ENCODE assay signal across 23 cellular contexts in genomic region chr15:72334842-72335241, GRCh38. TPM values are rescaled to one million over a fixed set of nuclear protein-coding genes. Genes with fewer than 3 reads are reported as not detected.
DNase-seq lines count a peak whose midpoint lies in the region; ATAC-seq, FAIRE-seq and TF ChIP-seq lines count a peak whose summit lies in the region.
"Had no signal": no experiment of that assay in that cellular context is flagged by ENCODE, and none has a peak within 500 bp of the region (broad histone marks: within the 10 kb centered on the region; RNA-seq: fewer than 3 reads in every experiment).

No MANE protein-coding gene starts in this region.

- no peak overlapping the region for H3K4me3 Mint-ChIP-seq in stimulated activated naive B cell treated with anti-CD40 and anti-IgM and Interleukin-4, amounts not matched to agents 10 μg/mL and 1 μg/mL and 100 μg/mL, for 72 hours
- no peak overlapping the region for H3K4me3 Mint-ChIP-seq in activated naive CD8-positive, alpha-beta T cell treated with anti-CD3 and anti-CD28 coated beads for 36 hours
- H3K4me3 Mint-ChIP-seq: B cell; CD4-positive, alpha-beta T cell; CD8-positive, alpha-beta T cell had no signal

- CTCF ChIA-PET in A549 (lab: Yijun Ruan, JAX) (no interaction called here), HEK293 (lab: Yijun Ruan, JAX) (no interaction called here)

- TF ChIP-seq CTCF in A549 (IDR thresholded peaks at IDR 0.05) (no peak), HEK293 (tag by site-specific recombination; IDR thresholded peaks at IDR 0.05) (no peak), fibroblast of mammary gland (conservative IDR thresholded peaks at IDR 0.05; ENCODE audit: control insufficient read depth, insufficient read depth, low read depth, low read length) (no peak)

- FAIRE-seq in A549 (lab: Jason Lieb, UNC) (no peak), RCC 7860 (lab: Jason Lieb, UNC) (no peak)
- FAIRE-seq: D721Med, G401.6, GM12891 had no signal

- H3K36me3 Mint-ChIP-seq in stimulated activated naive B cell treated with anti-CD40 and anti-IgM and Interleukin-4, amounts not matched to agents 10 μg/mL and 1 μg/mL and 100 μg/mL, for 72 hours, result peaks cover 34 to 47% of the 10 kb centered on the region in 2 donors
- peaks cover 20% of the 10 kb centered on the region for H3K36me3 Mint-ChIP-seq in activated naive CD8-positive, alpha-beta T cell treated with anti-CD3 and anti-CD28 coated beads for 36 hours

- POLR2A ChIA-PET in A549 (lab: Yijun Ruan, JAX), result no interaction called here
- POLR2A ChIA-PET in HEK293 (lab: Yijun Ruan, JAX), result no interaction called here

- TF ChIP-seq POLR2A in A549 (IDR thresholded peaks at IDR 0.05; ENCODE audit: low read length), result no peak

- no peaks in the 10 kb centered on the region for H3K4me1 Mint-ChIP-seq in stimulated activated naive B cell treated with anti-CD40 and anti-IgM and Interleukin-4, amounts not matched to agents 10 μg/mL and 1 μg/mL and 100 μg/mL, for 72 hours
- H3K4me1 Mint-ChIP-seq in activated naive CD8-positive, alpha-beta T cell treated with anti-CD3 and anti-CD28 coated beads for 36 hours, result no peaks in the 10 kb centered on the region
- H3K4me1 Mint-ChIP-seq: B cell had no signal

- H3K27ac ChIP-seq in A549 (no peak overlapping the region), HEK293 (ENCODE audit: extremely low read depth, low read depth, low read length) (no peak overlapping the region)
- H3K27ac ChIP-seq: 22Rv1; BLaER1 treated with 17β-estradiol and CSF1 and Interleukin-3, amounts not matched to agents 10 nM and 100 nM; C4-2B had no signal

- no peak for TF ChIP-seq EP300 in A549 (IDR thresholded peaks at IDR 0.05)

- no peak for TF ChIP-seq RAD21 in A549 (conservative IDR thresholded peaks at IDR 0.05 in 1 of 2, IDR thresholded peaks at IDR 0.05 in 1 of 2)

- H3K9me3 ChIP-seq in A549 (no peaks in the 10 kb centered on the region), HEK293 (ENCODE audit: control insufficient read depth, insufficient read depth, low read depth, low read length) (no peaks in the 10 kb centered on the region)
- H3K9me3 ChIP-seq: Caco-2 had no signal

- no peak overlapping the region for H3K27ac Mint-ChIP-seq in stimulated activated naive B cell treated with anti-CD40 and anti-IgM and Interleukin-4, amounts not matched to agents 10 μg/mL and 1 μg/mL and 100 μg/mL, for 72 hours
- H3K27ac Mint-ChIP-seq in activated naive CD8-positive, alpha-beta T cell treated with anti-CD3 and anti-CD28 coated beads for 36 hours, result no peak overlapping the region
- H3K27ac Mint-ChIP-seq: B cell; CD4-positive, alpha-beta T cell; CD8-positive, alpha-beta T cell had no signal

- H3K4me2 ChIP-seq in A549, result no peak overlapping the region
- H3K4me2 ChIP-seq: BLaER1 treated with 17β-estradiol and CSF1 and Interleukin-3, amounts not matched to agents 10 nM and 100 nM had no signal

- H3K27me3 Mint-ChIP-seq in stimulated activated naive B cell treated with anti-CD40 and anti-IgM and Interleukin-4, amounts not matched to agents 10 μg/mL and 1 μg/mL and 100 μg/mL, for 72 hours, result no peaks in the 10 kb centered on the region
- H3K27me3 Mint-ChIP-seq in activated naive CD8-positive, alpha-beta T cell treated with anti-CD3 and anti-CD28 coated beads for 36 hours, result no peaks in the 10 kb centered on the region
- H3K27me3 Mint-ChIP-seq: B cell; CD4-positive, alpha-beta T cell had no signal

- no peak for ATAC-seq in A549
- ATAC-seq in stimulated activated naive B cell treated with anti-CD40 and anti-IgM and Interleukin-4, amounts not matched to agents 10 μg/mL and 1 μg/mL and 100 μg/mL, for 72 hours (replicated peaks), result no peak
- ATAC-seq: CD8-positive, alpha-beta T cell had no signal

- no peaks in the 10 kb centered on the region for H3K9me3 Mint-ChIP-seq in stimulated activated naive B cell treated with anti-CD40 and anti-IgM and Interleukin-4, amounts not matched to agents 10 μg/mL and 1 μg/mL and 100 μg/mL, for 72 hours
- no peaks in the 10 kb centered on the region for H3K9me3 Mint-ChIP-seq in activated naive CD8-positive, alpha-beta T cell treated with anti-CD3 and anti-CD28 coated beads for 36 hours
- H3K9me3 Mint-ChIP-seq: CD4-positive, alpha-beta T cell had no signal

- no peaks in the 10 kb centered on the region for H3K36me3 ChIP-seq in HEK293 (ENCODE audit: control insufficient read depth in 2 of 2, insufficient read depth in 1 of 2, low read length in 2 of 2)

- H3K4me1 ChIP-seq in A549, result peaks cover 15% of the 10 kb centered on the region
- peaks cover 2% of the 10 kb centered on the region; the same call in 1 of the 2 replicates for H3K4me1 ChIP-seq in HEK293 (ENCODE audit: control insufficient read depth, insufficient read depth, low read length)
- H3K4me1 ChIP-seq: Caco-2 had no signal

- H3K4me3 ChIP-seq in A549, result no peak overlapping the region
- H3K4me3 ChIP-seq in HEK293 (ENCODE audit: low read depth, low read length), result no peak overlapping the region
- no peak overlapping the region for H3K4me3 ChIP-seq in fibroblast of mammary gland (ENCODE audit: control insufficient read depth, low read depth, low read length)
- H3K4me3 ChIP-seq: BLaER1 treated with 17β-estradiol and CSF1 and Interleukin-3, amounts not matched to agents 10 nM and 100 nM had no signal

- DNase-seq in A549 (ENCODE audit: low read depth in 1 of 2, low spot score in 1 of 2), result no peak
- DNase-seq in fibroblast of mammary gland (ENCODE audit: low read depth), result peak; percentile 27
- DNase-seq in RCC 7860 (ENCODE audit: low spot score), result no peak
- DNase-seq in stimulated activated naive B cell treated with anti-CD40 and anti-IgM and Interleukin-4, amounts not matched to agents 10 μg/mL and 1 μg/mL and 100 μg/mL, for 72 hours, result no peak
- DNase-seq in activated naive CD8-positive, alpha-beta T cell treated with anti-CD3 and anti-CD28 coated beads for 36 hours, result no peak
- DNase-seq: ACHN; AML-193; Caco-2; Calu3; CD4-positive, alpha-beta T cell; CD8-positive, alpha-beta T cell; DMS79 treated with DMSO at 0.1 percent for 48 hours; GF-D8 had no signal

- WGBS in A549 (ENCODE audit: missing lambda C conversion rate), result 43% methylated on average over 2 of the region's 2 CpGs

TF ChIP-seq in A549, 52 proteins besides CTCF, POLR2A, EP300 and RAD21:
- no peak for TF ChIP-seq HDAC2 (IDR thresholded peaks at IDR 0.05)
- TF ChIP-seq FOSL2 (IDR thresholded peaks at IDR 0.05), result no peak
- TF ChIP-seq FOSL2 (CRISPR knock-in tag; IDR thresholded peaks at IDR 0.05), result peak; percentile 25; the same call in 1 of the 2 replicates
- TF ChIP-seq HOXA7 (CRISPR knock-in tag; IDR thresholded peaks at IDR 0.05), result no peak
- no peak for TF ChIP-seq ZFP36 (IDR thresholded peaks at IDR 0.05; ENCODE audit: borderline replicate concordance, partially characterized antibody)
- TF ChIP-seq JUNB (IDR thresholded peaks at IDR 0.05), result no peak

TF ChIP-seq in HEK293, 187 proteins besides CTCF, POLR2A, EP300 and RAD21:
- TF ChIP-seq YY1 (tag by site-specific recombination; IDR thresholded peaks at IDR 0.05) (no peak), ZNF549 (tag by site-specific recombination; IDR thresholded peaks at IDR 0.05) (no peak), ZNF391 (tag by site-specific recombination; IDR thresholded peaks at IDR 0.05; ENCODE audit: borderline replicate concordance, low read depth) (no peak), ZNF26 (tag by site-specific recombination; IDR thresholded peaks at IDR 0.05) (peak; percentile 93)

RNA-seq across cellular contexts. Expression of gene CELF6, which starts 14.9 kb away (rescaled TPM):
- polyA plus RNA-seq in A549 (2011; rRNA removed) (0.16 and 0.24 TPM in 2 replicates), A549 (2017; fragmentation: RNase III; extraction: RNeasy Plus Mini Kit Qiagen cat#74134 plus additional on column Dnase treatment) (0.14 TPM in 1 of 3 replicates, not detected in the others)
- polyA plus RNA-seq in A549 (2012; cell fraction: cytosol; rRNA removed), result 0.08 and 0.09 TPM in 2 replicates
- 0.44 and 1.9 TPM in 2 replicates for polyA plus RNA-seq in A549 (2012; cell fraction: nucleus; rRNA removed)
- 0.08 and 0.19 TPM in 2 replicates for polyA minus RNA-seq in A549 (2011; rRNA and poly(A)+ RNA removed)
- total RNA-seq in activated naive CD8-positive, alpha-beta T cell treated with anti-CD3 and anti-CD28 coated beads for 36 hours, result under 1 TPM; 0.16 TPM
- total RNA-seq: A172, A673, Caco-2 had no signal

RNA-seq across cellular contexts. Expression of gene HEXA, which starts 41.0 kb away (rescaled TPM):
- 148 and 180 TPM in 2 replicates for polyA plus RNA-seq in A549 (2011; rRNA removed)
- polyA plus RNA-seq in A549 (2012; cell fraction: cytosol; rRNA removed), result 84.9 and 95.8 TPM in 2 replicates
- 183 and 216 TPM in 2 replicates for polyA plus RNA-seq in A549 (2012; cell fraction: nucleus; rRNA removed)
- 104 to 112 TPM (median 106 TPM) in 3 replicates for polyA plus RNA-seq in A549 (2017; fragmentation: RNase III; extraction: RNeasy Plus Mini Kit Qiagen cat#74134 plus additional on column Dnase treatment)
- polyA minus RNA-seq in A549 (2011; rRNA and poly(A)+ RNA removed), result 87.7 and 107 TPM in 2 replicates
- 10 to 100 TPM; 61.3 to 66.2 TPM for total RNA-seq in activated naive CD8-positive, alpha-beta T cell treated with anti-CD3 and anti-CD28 coated beads for 36 hours
